In the genomic region with DNA sequence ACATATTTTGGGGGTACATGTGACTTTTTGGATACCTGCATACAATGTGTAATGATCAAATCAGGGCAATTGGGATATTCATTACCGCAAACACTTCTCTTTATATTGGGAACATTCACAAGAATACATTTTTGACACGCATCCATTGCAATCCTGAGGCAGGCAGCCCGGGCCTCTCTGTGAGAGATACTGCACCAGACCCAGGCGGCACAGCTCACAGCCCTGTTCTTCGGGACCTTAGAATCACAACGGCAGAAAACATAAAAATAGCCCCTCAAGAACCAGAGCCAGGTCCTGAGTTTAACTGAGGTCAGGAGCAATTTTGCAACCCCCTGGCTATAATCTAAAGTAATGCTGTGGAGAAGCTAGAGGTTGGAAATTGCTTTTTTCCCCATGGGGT, we compare ENCODE assay signal across 17 cellular contexts.
DNase-seq lines count a peak whose midpoint lies in the region; ATAC-seq and TF ChIP-seq lines count a peak whose summit lies in the region.
"Had no signal": no experiment of that assay in that cellular context is flagged by ENCODE, and none has a peak within 500 bp of the region (broad histone marks: within the 10 kb centered on the region; RNA-seq: fewer than 3 reads in every experiment).

No MANE protein-coding gene starts in this region.

- TF ChIP-seq CTCF in brain (conservative IDR thresholded peaks at IDR 0.05), result no peak
- TF ChIP-seq CTCF in nephron (IDR thresholded peaks at IDR 0.05; ENCODE audit: unreplicated experiment in 3 of 3), result no peak
- TF ChIP-seq CTCF in psoas muscle (IDR thresholded peaks at IDR 0.05), result no peak

- no peaks in the 10 kb centered on the region for H3K36me3 ChIP-seq in psoas muscle (ENCODE audit: insufficient read depth in 1 of 2, low read depth in 1 of 2)

- H3K9me3 Mint-ChIP-seq in brain, result peaks cover 0 to 7% (median 4%) of the 10 kb centered on the region in 5 experiments
- no peaks in the 10 kb centered on the region for H3K9me3 Mint-ChIP-seq in nephron
- H3K9me3 Mint-ChIP-seq in stimulated activated memory B cell treated with anti-CD40 and anti-IgM and Interleukin-4, amounts not matched to agents 10 μg/mL and 1 μg/mL and 100 μg/mL, for 72 hours, result peaks cover 3% of the 10 kb centered on the region
- H3K9me3 Mint-ChIP-seq: CD8-positive, alpha-beta T cell had no signal

- intact Hi-C loops in left cardiac atrium (cut with DNase I) (no loop called here), psoas muscle (cut with DNase I) (no loop called here)

- no peaks in the 10 kb centered on the region for H3K9me3 ChIP-seq in psoas muscle
- H3K9me3 ChIP-seq: A549 had no signal

- peaks cover 10% of the 10 kb centered on the region for H3K27me3 Mint-ChIP-seq in brain
- peaks cover 13% of the 10 kb centered on the region for H3K27me3 Mint-ChIP-seq in nephron (ENCODE audit: low read depth)
- peaks cover 20% of the 10 kb centered on the region for H3K27me3 Mint-ChIP-seq in stimulated activated memory B cell treated with anti-CD40 and anti-IgM and Interleukin-4, amounts not matched to agents 10 μg/mL and 1 μg/mL and 100 μg/mL, for 72 hours

- H3K27ac ChIP-seq in psoas muscle, result no peak overlapping the region
- H3K27ac ChIP-seq: 22Rv1, A549 had no signal

- no peak overlapping the region for H3K4me3 ChIP-seq in psoas muscle
- H3K4me3 ChIP-seq: A549, GM12878 had no signal

- no peaks in the 10 kb centered on the region for H3K4me1 ChIP-seq in psoas muscle
- H3K4me1 ChIP-seq: A549 had no signal

- H3K27ac Mint-ChIP-seq in brain (peak overlapping the region; percentile 5 to 94 (median 83)), nephron (peak overlapping the region in 2 of 3 experiments; percentile 6 to 19)
- H3K27ac Mint-ChIP-seq in stimulated activated memory B cell treated with anti-CD40 and anti-IgM and Interleukin-4, amounts not matched to agents 10 μg/mL and 1 μg/mL and 100 μg/mL, for 72 hours, result no peak overlapping the region
- H3K27ac Mint-ChIP-seq: CD8-positive, alpha-beta T cell had no signal

- DNase-seq in NCI-H1694 (lab: John Stamatoyannopoulos, UW), result peak; percentile 78
- no peak for DNase-seq in NCI-H1694 treated with DMSO at 0.1 percent for 48 hours (lab: John Stamatoyannopoulos, UW)
- no peak for DNase-seq in left cardiac atrium
- no peak for DNase-seq in psoas muscle
- DNase-seq: AML-193; Calu3; CD8-positive, alpha-beta T cell; DND-41; EL; GOT3; H7 had no signal

- peaks cover 51% of the 10 kb centered on the region for H3K4me1 Mint-ChIP-seq in brain
- H3K4me1 Mint-ChIP-seq in nephron, result peaks cover 18% of the 10 kb centered on the region
- H3K4me1 Mint-ChIP-seq in stimulated activated memory B cell treated with anti-CD40 and anti-IgM and Interleukin-4, amounts not matched to agents 10 μg/mL and 1 μg/mL and 100 μg/mL, for 72 hours, result no peaks in the 10 kb centered on the region

- 25 to 50% (median 30%) methylated on average over 6 of the region's 6 CpGs for WGBS in psoas muscle, 3 donors

- peak; percentile 55 to 89 for ATAC-seq in left cardiac atrium
- ATAC-seq in psoas muscle, result no peak
- ATAC-seq in stimulated activated memory B cell treated with anti-CD40 and anti-IgM and Interleukin-4, amounts not matched to agents 10 μg/mL and 1 μg/mL and 100 μg/mL, for 72 hours, result no peak
- ATAC-seq: CD8-positive, alpha-beta T cell; GM12878 had no signal

- H3K4me3 Mint-ChIP-seq in brain (no peak overlapping the region), nephron (no peak overlapping the region)
- no peak overlapping the region for H3K4me3 Mint-ChIP-seq in stimulated activated memory B cell treated with anti-CD40 and anti-IgM and Interleukin-4, amounts not matched to agents 10 μg/mL and 1 μg/mL and 100 μg/mL, for 72 hours
- H3K4me3 Mint-ChIP-seq: CD8-positive, alpha-beta T cell had no signal

- no peaks in the 10 kb centered on the region for H3K27me3 ChIP-seq in psoas muscle (ENCODE audit: insufficient read depth in 3 of 3, low read length in 2 of 3)

- H3K36me3 Mint-ChIP-seq in brain, result no peaks in the 10 kb centered on the region
- H3K36me3 Mint-ChIP-seq in nephron (ENCODE audit: low read depth), result no peaks in the 10 kb centered on the region
- no peaks in the 10 kb centered on the region for H3K36me3 Mint-ChIP-seq in stimulated activated memory B cell treated with anti-CD40 and anti-IgM and Interleukin-4, amounts not matched to agents 10 μg/mL and 1 μg/mL and 100 μg/mL, for 72 hours
- H3K36me3 Mint-ChIP-seq: CD8-positive, alpha-beta T cell had no signal

Comparison
In these comparisons a context has a peak if more than half of its experiments do, and no peak if none do; other contexts are left out.
1. ATAC-seq: peak in left cardiac atrium (2 of 2); none in psoas muscle (0 of 4) and stimulated activated memory B cell treated with anti-CD40 and anti-IgM and Interleukin-4, amounts not matched to agents 10 μg/mL and 1 μg/mL and 100 μg/mL, for 72 hours (single experiment).